ENCODE assay signal across 23 cellular contexts in the genomic region with DNA sequence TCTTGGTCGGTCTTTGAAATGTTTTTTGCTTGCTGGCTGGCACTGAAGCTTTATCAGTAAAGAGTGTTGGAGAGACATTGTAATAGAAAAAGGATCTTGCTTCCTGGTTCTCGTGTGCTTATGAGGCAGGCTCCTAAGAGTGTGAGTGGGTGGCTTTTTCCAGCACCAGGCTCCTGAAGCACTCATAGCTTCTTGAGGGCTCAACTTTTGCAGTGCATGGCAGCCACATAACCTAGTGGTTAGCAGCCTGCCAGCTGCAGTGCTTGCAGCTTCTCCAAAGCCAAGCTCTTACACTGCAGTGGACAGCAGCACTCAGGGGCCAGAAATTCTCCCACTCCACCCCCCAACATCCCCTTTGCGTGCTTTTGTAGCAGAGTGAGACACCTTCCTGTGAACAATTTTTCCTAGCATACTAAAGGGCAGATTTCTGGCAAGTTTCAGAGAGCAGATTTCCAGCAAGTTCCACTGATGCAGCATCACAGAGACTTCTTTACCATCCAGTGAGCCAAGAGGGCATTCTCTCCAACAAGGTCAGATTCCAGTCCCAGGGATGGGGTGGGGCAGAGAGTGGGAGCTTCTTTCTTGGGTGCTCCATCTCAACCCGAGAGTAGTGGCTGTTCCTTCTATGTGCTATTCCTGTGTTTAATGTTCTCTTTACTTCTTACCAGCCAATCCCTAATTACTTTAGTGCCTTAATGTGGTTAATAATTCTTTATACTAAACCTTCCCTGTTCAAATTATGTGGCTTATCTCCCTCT. TPM values are rescaled to one million over a fixed set of nuclear protein-coding genes. Genes with fewer than 3 reads are reported as not detected.
DNase-seq lines count a peak whose midpoint lies in the region; ATAC-seq and TF ChIP-seq lines count a peak whose summit lies in the region.
"Had no signal": no experiment of that assay in that cellular context is flagged by ENCODE, and none has a peak within 500 bp of the region (broad histone marks: within the 10 kb centered on the region; RNA-seq: fewer than 3 reads in every experiment).

No MANE protein-coding gene starts in this region.

- no peak for TF ChIP-seq CTCF in choroid plexus epithelial cell (conservative IDR thresholded peaks at IDR 0.05; ENCODE audit: low read depth, low read length)

- ATAC-seq in GM21447 (IDR thresholded peaks at IDR 0.05; ENCODE audit: unreplicated experiment) (no peak), HG03457 (IDR thresholded peaks at IDR 0.05; ENCODE audit: unreplicated experiment) (no peak)
- ATAC-seq: activated CD8-positive, alpha-beta memory T cell treated with anti-CD3 and anti-CD28 coated beads, Interleukin-2, amount 10 ng/mL, durations not matched to agents 7 days and 5 days; activated T-cell treated with anti-CD3 and anti-CD28 coated beads, Interleukin-2, amount 50 U/mL, for 72 hours; stimulated activated memory B cell treated with anti-CD40 and anti-IgM and Interleukin-4, amounts not matched to agents 10 μg/mL and 1 μg/mL and 100 μg/mL, for 72 hours; T-helper 17 cell had no signal

- no peak overlapping the region for H3K4me3 ChIP-seq in choroid plexus epithelial cell (ENCODE audit: low read depth, low read length)
- H3K4me3 ChIP-seq: coronary artery, esophagus muscularis mucosa had no signal

- DNase-seq in NCI-H2107 treated with DMSO at 0.1 percent for 48 hours (lab: John Stamatoyannopoulos, UW; ENCODE audit: unreplicated experiment), result peak; percentile 41
- DNase-seq in NCI-H2107 (lab: John Stamatoyannopoulos, UW), result no peak
- peak; percentile 18 for DNase-seq in choroid plexus epithelial cell (ENCODE audit: low read depth)
- DNase-seq in myocyte (ENCODE audit: low read depth), result peak; percentile 15
- DNase-seq in EL, result no peak
- DNase-seq in NCI-H748 treated with DMSO at 0.1 percent for 48 hours (lab: John Stamatoyannopoulos, UW), result no peak
- DNase-seq: 8988T; activated CD4-positive, alpha-beta T cell treated with anti-CD3 and anti-CD28 coated beads for 48 hours; activated CD8-positive, alpha-beta memory T cell treated with anti-CD3 and anti-CD28 coated beads, Interleukin-2, amount 10 ng/mL, durations not matched to agents 7 days and 5 days; activated naive CD4-positive, alpha-beta T cell treated with anti-CD3 and anti-CD28 coated beads for 36 hours; activated T-cell treated with anti-CD3 and anti-CD28 coated beads, Interleukin-2, amount 50 U/mL, for 72 hours; DMS153; H7; NCI-H1436; NCI-H774; SK-N-SH; stimulated activated CD4-positive, alpha-beta T cell treated with anti-CD3 and anti-CD28 coated beads, Interleukin-1b, Interleukin-23, amount 100 ng/mL, for 48 hours; T-helper 17 cell had no signal

RNA-seq across cellular contexts. Expression of a gene that starts 15.8 kb away (rescaled TPM):
- 0.40 and 0.62 TPM in 2 replicates for total RNA-seq in myocyte
- 0.28 TPM for polyA plus RNA-seq in myocyte (2012)
- total RNA-seq: T-helper 17 cell had no signal

Comparison
In these comparisons a context has a peak if more than half of its experiments do, and no peak if none do; other contexts are left out.
1. DNase-seq: peak in NCI-H2107 treated with DMSO at 0.1 percent for 48 hours (single experiment), choroid plexus epithelial cell (single experiment) and myocyte (single experiment); none in NCI-H2107 (single experiment), EL (single experiment) and NCI-H748 treated with DMSO at 0.1 percent for 48 hours (single experiment).